Comparison of ENCODE assay signal across 1 cellular context in the genomic region with DNA sequence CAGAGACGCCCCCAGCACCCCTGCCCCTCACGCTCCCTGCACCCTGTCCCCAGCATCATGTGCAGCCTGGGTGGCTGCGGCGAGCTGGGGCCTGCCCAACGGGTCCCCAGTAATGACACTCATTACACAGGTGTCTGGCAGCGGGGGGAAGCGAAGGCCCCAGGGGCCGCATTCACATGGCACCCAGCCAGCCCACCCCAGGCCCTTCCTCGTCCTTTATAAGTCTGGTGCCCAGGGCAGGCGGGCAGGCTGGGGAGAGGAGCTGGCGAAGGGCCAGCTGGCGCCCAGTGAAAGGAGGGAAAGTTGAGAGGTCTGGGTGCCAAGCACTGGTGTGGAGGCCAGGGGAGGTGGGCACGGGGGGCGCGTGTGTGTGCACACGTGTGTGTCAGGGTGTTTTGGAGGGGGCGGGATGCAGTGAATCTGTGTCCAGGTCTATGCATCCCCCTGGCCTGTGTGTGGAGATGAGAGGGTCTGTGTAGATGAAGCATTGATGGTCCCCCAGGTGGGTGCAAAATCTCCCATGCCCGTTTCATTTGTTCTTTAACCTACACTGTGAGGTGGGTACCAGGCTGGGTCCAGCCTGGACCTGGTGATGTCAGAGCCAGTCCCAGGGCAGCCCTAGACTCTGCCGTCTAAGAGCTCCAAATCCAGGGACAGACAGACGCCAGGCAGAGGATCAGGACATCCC.
TF ChIP-seq lines count a peak whose summit lies in the region.

No MANE protein-coding gene starts in this region.

TF ChIP-seq in HepG2, 621 proteins besides CTCF, POLR2A, EP300 and RAD21 (continued from another document and continues in another):
- TF ChIP-seq, protein P1, sequence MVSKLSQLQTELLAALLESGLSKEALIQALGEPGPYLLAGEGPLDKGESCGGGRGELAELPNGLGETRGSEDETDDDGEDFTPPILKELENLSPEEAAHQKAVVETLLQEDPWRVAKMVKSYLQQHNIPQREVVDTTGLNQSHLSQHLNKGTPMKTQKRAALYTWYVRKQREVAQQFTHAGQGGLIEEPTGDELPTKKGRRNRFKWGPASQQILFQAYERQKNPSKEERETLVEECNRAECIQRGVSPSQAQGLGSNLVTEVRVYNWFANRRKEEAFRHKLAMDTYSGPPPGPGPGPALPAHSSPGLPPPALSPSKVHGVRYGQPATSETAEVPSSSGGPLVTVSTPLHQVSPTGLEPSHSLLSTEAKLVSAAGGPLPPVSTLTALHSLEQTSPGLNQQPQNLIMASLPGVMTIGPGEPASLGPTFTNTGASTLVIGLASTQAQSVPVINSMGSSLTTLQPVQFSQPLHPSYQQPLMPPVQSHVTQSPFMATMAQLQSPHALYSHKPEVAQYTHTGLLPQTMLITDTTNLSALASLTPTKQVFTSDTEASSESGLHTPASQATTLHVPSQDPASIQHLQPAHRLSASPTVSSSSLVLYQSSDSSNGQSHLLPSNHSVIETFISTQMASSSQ (IDR thresholded peaks at IDR 0.05; ENCODE audit: low read depth): no peak
- TF ChIP-seq, protein P1 (CRISPR knock-in tag; IDR thresholded peaks at IDR 0.05; ENCODE audit: borderline replicate concordance): no peak
- TF ChIP-seq, protein P2, sequence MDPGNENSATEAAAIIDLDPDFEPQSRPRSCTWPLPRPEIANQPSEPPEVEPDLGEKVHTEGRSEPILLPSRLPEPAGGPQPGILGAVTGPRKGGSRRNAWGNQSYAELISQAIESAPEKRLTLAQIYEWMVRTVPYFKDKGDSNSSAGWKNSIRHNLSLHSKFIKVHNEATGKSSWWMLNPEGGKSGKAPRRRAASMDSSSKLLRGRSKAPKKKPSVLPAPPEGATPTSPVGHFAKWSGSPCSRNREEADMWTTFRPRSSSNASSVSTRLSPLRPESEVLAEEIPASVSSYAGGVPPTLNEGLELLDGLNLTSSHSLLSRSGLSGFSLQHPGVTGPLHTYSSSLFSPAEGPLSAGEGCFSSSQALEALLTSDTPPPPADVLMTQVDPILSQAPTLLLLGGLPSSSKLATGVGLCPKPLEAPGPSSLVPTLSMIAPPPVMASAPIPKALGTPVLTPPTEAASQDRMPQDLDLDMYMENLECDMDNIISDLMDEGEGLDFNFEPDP (CRISPR knock-in tag; conservative IDR thresholded peaks at IDR 0.05): no peak
- no peak for TF ChIP-seq RCOR2 (CRISPR knock-in tag; IDR thresholded peaks at IDR 0.05)
- TF ChIP-seq, protein P3, sequence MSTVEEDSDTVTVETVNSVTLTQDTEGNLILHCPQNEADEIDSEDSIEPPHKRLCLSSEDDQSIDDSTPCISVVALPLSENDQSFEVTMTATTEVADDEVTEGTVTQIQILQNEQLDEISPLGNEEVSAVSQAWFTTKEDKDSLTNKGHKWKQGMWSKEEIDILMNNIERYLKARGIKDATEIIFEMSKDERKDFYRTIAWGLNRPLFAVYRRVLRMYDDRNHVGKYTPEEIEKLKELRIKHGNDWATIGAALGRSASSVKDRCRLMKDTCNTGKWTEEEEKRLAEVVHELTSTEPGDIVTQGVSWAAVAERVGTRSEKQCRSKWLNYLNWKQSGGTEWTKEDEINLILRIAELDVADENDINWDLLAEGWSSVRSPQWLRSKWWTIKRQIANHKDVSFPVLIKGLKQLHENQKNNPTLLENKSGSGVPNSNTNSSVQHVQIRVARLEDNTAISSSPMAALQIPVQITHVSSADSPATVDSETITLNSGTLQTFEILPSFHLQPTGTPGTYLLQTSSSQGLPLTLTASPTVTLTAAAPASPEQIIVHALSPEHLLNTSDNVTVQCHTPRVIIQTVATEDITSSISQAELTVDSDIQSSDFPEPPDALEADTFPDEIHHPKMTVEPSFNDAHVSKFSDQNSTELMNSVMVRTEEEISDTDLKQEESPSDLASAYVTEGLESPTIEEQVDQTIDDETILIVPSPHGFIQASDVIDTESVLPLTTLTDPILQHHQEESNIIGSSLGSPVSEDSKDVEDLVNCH (CRISPR knock-in tag; IDR thresholded peaks at IDR 0.05): no peak
- no peak for TF ChIP-seq ZKSCAN5 (CRISPR knock-in tag; IDR thresholded peaks at IDR 0.05)
- TF ChIP-seq ARID2 (CRISPR knock-in tag; IDR thresholded peaks at IDR 0.05; ENCODE audit: borderline replicate concordance): no peak
- no peak for TF ChIP-seq HOXD1 (CRISPR knock-in tag; IDR thresholded peaks at IDR 0.05)
- no peak for TF ChIP-seq SP1 (IDR thresholded peaks at IDR 0.05)
- no peak for TF ChIP-seq SP1 (CRISPR knock-in tag; IDR thresholded peaks at IDR 0.05)
- 0 out of 2 replicates have a peak, but pooled peaks have one; percentile 13 for TF ChIP-seq EEA1 (CRISPR knock-in tag; IDR thresholded peaks at IDR 0.05; ENCODE audit: borderline replicate concordance)
- TF ChIP-seq ZNF749 (CRISPR knock-in tag; IDR thresholded peaks at IDR 0.05; ENCODE audit: borderline replicate concordance): no peak
- no peak for TF ChIP-seq ZNF136 (CRISPR knock-in tag; IDR thresholded peaks at IDR 0.05; ENCODE audit: low read depth)
- TF ChIP-seq, protein P4, sequence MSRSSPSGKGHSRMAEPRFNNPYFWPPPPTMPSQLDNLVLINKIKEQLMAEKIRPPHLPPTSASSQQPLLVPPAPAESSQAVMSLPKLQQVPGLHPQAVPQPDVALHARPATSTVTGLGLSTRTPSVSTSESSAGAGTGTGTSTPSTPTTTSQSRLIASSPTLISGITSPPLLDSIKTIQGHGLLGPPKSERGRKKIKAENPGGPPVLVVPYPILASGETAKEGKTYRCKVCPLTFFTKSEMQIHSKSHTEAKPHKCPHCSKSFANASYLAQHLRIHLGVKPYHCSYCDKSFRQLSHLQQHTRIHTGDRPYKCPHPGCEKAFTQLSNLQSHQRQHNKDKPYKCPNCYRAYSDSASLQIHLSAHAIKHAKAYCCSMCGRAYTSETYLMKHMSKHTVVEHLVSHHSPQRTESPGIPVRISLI (CRISPR knock-in tag; IDR thresholded peaks at IDR 0.05; ENCODE audit: borderline replicate concordance): no peak
- no peak for TF ChIP-seq XRCC5 (optimal IDR thresholded peaks at IDR 0.05; ENCODE audit: low read length)
- TF ChIP-seq ZNF772 (CRISPR knock-in tag; IDR thresholded peaks at IDR 0.05): no peak; the same call in 1 of the 2 replicates
- no peak for TF ChIP-seq ZNF552 (CRISPR knock-in tag; IDR thresholded peaks at IDR 0.05; ENCODE audit: borderline replicate concordance)
- TF ChIP-seq, protein P5, sequence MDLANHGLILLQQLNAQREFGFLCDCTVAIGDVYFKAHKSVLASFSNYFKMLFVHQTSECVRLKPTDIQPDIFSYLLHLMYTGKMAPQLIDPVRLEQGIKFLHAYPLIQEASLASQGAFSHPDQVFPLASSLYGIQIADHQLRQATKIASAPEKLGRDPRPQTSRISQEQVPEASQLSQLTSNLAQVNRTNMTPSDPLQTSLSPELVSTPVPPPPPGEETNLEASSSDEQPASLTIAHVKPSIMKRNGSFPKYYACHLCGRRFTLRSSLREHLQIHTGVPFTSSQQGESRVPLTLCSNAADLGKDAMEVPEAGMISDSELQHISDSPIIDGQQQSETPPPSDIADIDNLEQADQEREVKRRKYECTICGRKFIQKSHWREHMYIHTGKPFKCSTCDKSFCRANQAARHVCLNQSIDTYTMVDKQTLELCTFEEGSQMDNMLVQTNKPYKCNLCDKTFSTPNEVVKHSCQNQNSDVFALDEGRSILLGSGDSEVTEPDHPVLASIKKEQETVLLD (CRISPR knock-in tag; IDR thresholded peaks at IDR 0.05; ENCODE audit: low read depth): no peak
- no peak for TF ChIP-seq ZNF354B (CRISPR knock-in tag; IDR thresholded peaks at IDR 0.05)
- TF ChIP-seq SSRP1 (CRISPR knock-in tag; IDR thresholded peaks at IDR 0.05): no peak
- no peak for TF ChIP-seq SNAI1 (CRISPR knock-in tag; IDR thresholded peaks at IDR 0.05; ENCODE audit: borderline replicate concordance)
- TF ChIP-seq CHCHD3 (CRISPR knock-in tag; IDR thresholded peaks at IDR 0.05): no peak
- TF ChIP-seq HDAC6 (IDR thresholded peaks at IDR 0.05; ENCODE audit: low read depth, low read length): no peak
- no peak for TF ChIP-seq RNF2 (conservative IDR thresholded peaks at IDR 0.05; ENCODE audit: low read depth)
- TF ChIP-seq KDM2A (CRISPR knock-in tag; IDR thresholded peaks at IDR 0.05; ENCODE audit: borderline replicate concordance, low read depth): no peak
- TF ChIP-seq, protein P6, sequence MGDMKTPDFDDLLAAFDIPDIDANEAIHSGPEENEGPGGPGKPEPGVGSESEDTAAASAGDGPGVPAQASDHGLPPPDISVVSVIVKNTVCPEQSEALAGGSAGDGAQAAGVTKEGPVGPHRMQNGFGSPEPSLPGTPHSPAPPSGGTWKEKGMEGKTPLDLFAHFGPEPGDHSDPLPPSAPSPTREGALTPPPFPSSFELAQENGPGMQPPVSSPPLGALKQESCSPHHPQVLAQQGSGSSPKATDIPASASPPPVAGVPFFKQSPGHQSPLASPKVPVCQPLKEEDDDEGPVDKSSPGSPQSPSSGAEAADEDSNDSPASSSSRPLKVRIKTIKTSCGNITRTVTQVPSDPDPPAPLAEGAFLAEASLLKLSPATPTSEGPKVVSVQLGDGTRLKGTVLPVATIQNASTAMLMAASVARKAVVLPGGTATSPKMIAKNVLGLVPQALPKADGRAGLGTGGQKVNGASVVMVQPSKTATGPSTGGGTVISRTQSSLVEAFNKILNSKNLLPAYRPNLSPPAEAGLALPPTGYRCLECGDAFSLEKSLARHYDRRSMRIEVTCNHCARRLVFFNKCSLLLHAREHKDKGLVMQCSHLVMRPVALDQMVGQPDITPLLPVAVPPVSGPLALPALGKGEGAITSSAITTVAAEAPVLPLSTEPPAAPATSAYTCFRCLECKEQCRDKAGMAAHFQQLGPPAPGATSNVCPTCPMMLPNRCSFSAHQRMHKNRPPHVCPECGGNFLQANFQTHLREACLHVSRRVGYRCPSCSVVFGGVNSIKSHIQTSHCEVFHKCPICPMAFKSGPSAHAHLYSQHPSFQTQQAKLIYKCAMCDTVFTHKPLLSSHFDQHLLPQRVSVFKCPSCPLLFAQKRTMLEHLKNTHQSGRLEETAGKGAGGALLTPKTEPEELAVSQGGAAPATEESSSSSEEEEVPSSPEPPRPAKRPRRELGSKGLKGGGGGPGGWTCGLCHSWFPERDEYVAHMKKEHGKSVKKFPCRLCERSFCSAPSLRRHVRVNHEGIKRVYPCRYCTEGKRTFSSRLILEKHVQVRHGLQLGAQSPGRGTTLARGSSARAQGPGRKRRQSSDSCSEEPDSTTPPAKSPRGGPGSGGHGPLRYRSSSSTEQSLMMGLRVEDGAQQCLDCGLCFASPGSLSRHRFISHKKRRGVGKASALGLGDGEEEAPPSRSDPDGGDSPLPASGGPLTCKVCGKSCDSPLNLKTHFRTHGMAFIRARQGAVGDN (CRISPR knock-in tag; IDR thresholded peaks at IDR 0.05): no peak
- TF ChIP-seq, protein P7, sequence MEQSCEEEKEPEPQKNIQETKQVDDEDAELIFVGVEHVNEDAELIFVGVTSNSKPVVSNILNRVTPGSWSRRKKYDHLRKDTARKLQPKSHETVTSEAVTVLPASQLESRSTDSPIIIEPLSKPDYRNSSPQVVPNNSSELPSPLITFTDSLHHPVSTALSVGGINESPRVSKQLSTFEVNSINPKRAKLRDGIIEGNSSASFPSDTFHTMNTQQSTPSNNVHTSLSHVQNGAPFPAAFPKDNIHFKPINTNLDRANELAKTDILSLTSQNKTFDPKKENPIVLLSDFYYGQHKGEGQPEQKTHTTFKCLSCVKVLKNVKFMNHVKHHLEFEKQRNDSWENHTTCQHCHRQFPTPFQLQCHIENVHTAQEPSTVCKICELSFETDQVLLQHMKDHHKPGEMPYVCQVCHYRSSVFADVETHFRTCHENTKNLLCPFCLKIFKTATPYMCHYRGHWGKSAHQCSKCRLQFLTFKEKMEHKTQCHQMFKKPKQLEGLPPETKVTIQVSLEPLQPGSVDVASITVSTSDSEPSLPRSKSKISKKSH (CRISPR knock-in tag; IDR thresholded peaks at IDR 0.05; ENCODE audit: borderline replicate concordance): 0 out of 2 replicates have a peak, but pooled peaks have one; percentile 5
- TF ChIP-seq GATAD2A (CRISPR knock-in tag; IDR thresholded peaks at IDR 0.05): no peak
- no peak for TF ChIP-seq ZSCAN21 (CRISPR knock-in tag; IDR thresholded peaks at IDR 0.05; ENCODE audit: borderline replicate concordance)
- TF ChIP-seq NFE2 (CRISPR knock-in tag; IDR thresholded peaks at IDR 0.05): no peak
- TF ChIP-seq, protein P8, sequence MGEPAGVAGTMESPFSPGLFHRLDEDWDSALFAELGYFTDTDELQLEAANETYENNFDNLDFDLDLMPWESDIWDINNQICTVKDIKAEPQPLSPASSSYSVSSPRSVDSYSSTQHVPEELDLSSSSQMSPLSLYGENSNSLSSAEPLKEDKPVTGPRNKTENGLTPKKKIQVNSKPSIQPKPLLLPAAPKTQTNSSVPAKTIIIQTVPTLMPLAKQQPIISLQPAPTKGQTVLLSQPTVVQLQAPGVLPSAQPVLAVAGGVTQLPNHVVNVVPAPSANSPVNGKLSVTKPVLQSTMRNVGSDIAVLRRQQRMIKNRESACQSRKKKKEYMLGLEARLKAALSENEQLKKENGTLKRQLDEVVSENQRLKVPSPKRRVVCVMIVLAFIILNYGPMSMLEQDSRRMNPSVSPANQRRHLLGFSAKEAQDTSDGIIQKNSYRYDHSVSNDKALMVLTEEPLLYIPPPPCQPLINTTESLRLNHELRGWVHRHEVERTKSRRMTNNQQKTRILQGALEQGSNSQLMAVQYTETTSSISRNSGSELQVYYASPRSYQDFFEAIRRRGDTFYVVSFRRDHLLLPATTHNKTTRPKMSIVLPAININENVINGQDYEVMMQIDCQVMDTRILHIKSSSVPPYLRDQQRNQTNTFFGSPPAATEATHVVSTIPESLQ (CRISPR knock-in tag; conservative IDR thresholded peaks at IDR 0.05): no peak
- 0 out of 2 replicates have a peak, but pooled peaks have one; percentile 8 for TF ChIP-seq SOX5 (CRISPR knock-in tag; IDR thresholded peaks at IDR 0.05; ENCODE audit: borderline replicate concordance)
- no peak for TF ChIP-seq REL (CRISPR knock-in tag; conservative IDR thresholded peaks at IDR 0.05)
- TF ChIP-seq ZNF720 (CRISPR knock-in tag; IDR thresholded peaks at IDR 0.05): no peak
- no peak for TF ChIP-seq ZC3H4 (CRISPR knock-in tag; IDR thresholded peaks at IDR 0.05; ENCODE audit: borderline replicate concordance)
- no peak for TF ChIP-seq REPIN1 (CRISPR knock-in tag; IDR thresholded peaks at IDR 0.05; ENCODE audit: borderline replicate concordance, low read depth)
- no peak for TF ChIP-seq ZNF761 (CRISPR knock-in tag; conservative IDR thresholded peaks at IDR 0.05)
- TF ChIP-seq TRIM24 (CRISPR knock-in tag; IDR thresholded peaks at IDR 0.05): 0 out of 2 replicates have a peak, but pooled peaks have one; percentile 8
- TF ChIP-seq STAG1 (CRISPR knock-in tag; IDR thresholded peaks at IDR 0.05): no peak
- no peak for TF ChIP-seq ZNF124 (CRISPR knock-in tag; IDR thresholded peaks at IDR 0.05)
- no peak for TF ChIP-seq LCORL (IDR thresholded peaks at IDR 0.05)
- no peak for TF ChIP-seq LCORL (CRISPR knock-in tag; IDR thresholded peaks at IDR 0.05)
- TF ChIP-seq RXRB (CRISPR knock-in tag; IDR thresholded peaks at IDR 0.05; ENCODE audit: borderline replicate concordance): no peak
